ENCODE assay signal across 8 cellular contexts in genomic region chr1:50332941-50333594, GRCh38.
DNase-seq lines count a peak whose midpoint lies in the region; ATAC-seq and TF ChIP-seq lines count a peak whose summit lies in the region.

No MANE protein-coding gene starts in this region.

- ATAC-seq in GM19025 (IDR thresholded peaks at IDR 0.05; ENCODE audit: low read depth, unreplicated experiment) (peak; percentile 62), HG03108 (IDR thresholded peaks at IDR 0.05; ENCODE audit: unreplicated experiment) (peak; percentile 66)

- no peaks in the 10 kb centered on the region for H4K20me1 ChIP-seq in neural progenitor cell (ENCODE audit: low read depth)

- H3K27ac Mint-ChIP-seq in neural progenitor cell: no peak overlapping the region

- H3K36me3 ChIP-seq in BJ (ENCODE audit: control insufficient read depth, insufficient read depth, low read length): no peaks in the 10 kb centered on the region
- no peaks in the 10 kb centered on the region for H3K36me3 ChIP-seq in neural progenitor cell

- H3K79me2 ChIP-seq in neural progenitor cell (ENCODE audit: low read depth): no peaks in the 10 kb centered on the region

- POLR2A ChIA-PET in BJ (lab: Charles Lee): no interaction called here

- H2AFZ ChIP-seq in neural progenitor cell (replicated peaks): peak overlapping the region; percentile 86

- TF ChIP-seq CTCF in BJ (IDR thresholded peaks at IDR 0.05; ENCODE audit: insufficient read depth, low read depth, low read length) (peak; percentile 57), neural progenitor cell (IDR thresholded peaks at IDR 0.05) (peak; percentile 84)

- DNase-seq in BJ (ENCODE audit: low read depth) (no peak), NCI-H774 (lab: John Stamatoyannopoulos, UW) (peak; percentile 74), activated gamma-delta T cell (lab: John Stamatoyannopoulos, UW) (peak; percentile 16), glomerular visceral epithelial cell (ENCODE audit: extremely low spot score) (peak; percentile 24), neural progenitor cell (ENCODE audit: low spot score) (peak; percentile 90), ureter (ENCODE audit: low spot score) (peak; percentile 51)

- H3K4me2 ChIP-seq in neural progenitor cell: peak overlapping the region; percentile 90

- H3K27me3 ChIP-seq in BJ (ENCODE audit: control insufficient read depth, insufficient read depth, low read length) (peaks cover 5% of the 10 kb centered on the region), neural progenitor cell (peaks cover 83% of the 10 kb centered on the region)

- H3K9ac ChIP-seq in neural progenitor cell: no peak overlapping the region

- no peaks in the 10 kb centered on the region for H3K9me3 Mint-ChIP-seq in neural progenitor cell

- H3K36me3 Mint-ChIP-seq in neural progenitor cell: no peaks in the 10 kb centered on the region

- no peaks in the 10 kb centered on the region for H3F3A ChIP-seq in neural progenitor cell (ENCODE audit: low read depth)

- peak overlapping the region; percentile 34 for H3K4me3 ChIP-seq in BJ (ENCODE audit: low read depth, low read length)
- H3K4me3 ChIP-seq in neural progenitor cell: peak overlapping the region; percentile 54

- H3K4me3 Mint-ChIP-seq in neural progenitor cell: peak overlapping the region; percentile 81

- peaks cover 3% of the 10 kb centered on the region for H3K4me1 ChIP-seq in neural progenitor cell

- peaks cover 2% of the 10 kb centered on the region for H3K4me1 Mint-ChIP-seq in neural progenitor cell

- H3K27ac ChIP-seq in neural progenitor cell: no peak overlapping the region

- H3K9me3 ChIP-seq in neural progenitor cell (ENCODE audit: low read depth): no peaks in the 10 kb centered on the region

- H3K27me3 Mint-ChIP-seq in neural progenitor cell (ENCODE audit: insufficient read depth, low read depth): peaks cover 17% of the 10 kb centered on the region

- CTCF ChIA-PET in BJ (lab: Yijun Ruan, JAX): interaction anchor here (0.6 to 4.5 kb wide), 20 partner anchors 8 to 1943 kb away, joined by 3 to 37 read pairs (median 3); no protein-coding TSS in a partner anchor
